ENCODE assay signal across 10 cellular contexts in the genomic region with DNA sequence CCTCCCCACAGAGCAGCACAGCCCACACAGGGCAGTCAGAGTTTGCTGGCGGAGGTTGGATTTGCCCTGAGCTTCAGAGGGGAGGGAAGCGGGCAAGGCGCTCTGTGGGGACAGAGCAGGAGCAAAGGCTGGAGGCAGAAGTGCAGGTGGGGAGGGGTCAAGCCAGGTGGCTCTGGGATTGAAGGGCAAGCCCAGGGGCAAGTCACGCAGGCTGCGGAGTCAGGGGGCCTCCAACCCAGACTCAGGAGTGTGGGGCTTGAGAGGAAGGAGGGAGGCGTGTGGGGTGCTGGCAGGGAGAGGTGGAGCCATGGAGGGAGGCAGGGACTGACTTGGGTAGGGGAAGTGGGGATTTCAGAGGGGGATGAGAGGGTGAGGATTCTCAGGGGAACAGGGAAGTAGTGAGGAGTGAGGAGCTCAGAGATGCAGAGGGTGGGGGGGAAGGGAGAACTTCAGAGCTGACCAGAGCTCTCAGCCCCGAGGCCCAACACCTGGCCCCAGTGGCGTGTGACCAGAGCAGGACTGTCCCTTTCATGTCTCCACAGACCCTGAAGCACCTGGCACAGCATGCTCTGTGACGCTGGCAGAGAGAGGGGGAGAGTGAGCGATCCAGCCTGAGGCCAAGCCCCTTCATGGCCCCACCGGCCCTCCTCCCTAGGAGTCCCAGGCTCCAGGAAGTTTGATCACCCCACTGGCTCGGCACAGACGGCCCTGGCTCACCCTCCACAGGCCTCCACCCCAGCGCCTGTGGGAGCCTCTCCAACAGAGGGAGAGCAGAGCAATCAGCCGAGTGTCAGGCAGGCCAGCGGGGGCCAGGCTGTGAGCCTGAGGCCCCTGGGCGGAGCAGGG. TPM values are rescaled to one million over a fixed set of nuclear protein-coding genes. Genes with fewer than 3 reads are reported as not detected.
DNase-seq lines count a peak whose midpoint lies in the region; ATAC-seq and TF ChIP-seq lines count a peak whose summit lies in the region.
"Had no signal": no experiment of that assay in that cellular context is flagged by ENCODE, and none has a peak within 500 bp of the region (broad histone marks: within the 10 kb centered on the region; RNA-seq: fewer than 3 reads in every experiment).

No MANE protein-coding gene starts in this region.

- no peak for TF ChIP-seq CTCF in GM20000 (IDR thresholded peaks at IDR 0.05; ENCODE audit: extremely low read depth, missing control alignments)
- TF ChIP-seq CTCF in Peyer's patch (IDR thresholded peaks at IDR 0.05) = no peak
- no peak for TF ChIP-seq CTCF in gastroesophageal sphincter (IDR thresholded peaks at IDR 0.05)
- TF ChIP-seq CTCF in gastrocnemius medialis (IDR thresholded peaks at IDR 0.05 in 4 of 5, conservative IDR thresholded peaks at IDR 0.05 in 1 of 5) = no peak

- H3K27ac ChIP-seq in Peyer's patch (peak overlapping the region; percentile 73 to 91 (median 85)), gastroesophageal sphincter (peak overlapping the region in 3 of 4 donors; percentile 48 to 95 (median 60)), gastrocnemius medialis (peak overlapping the region; percentile 37 to 64 (median 56))

- TF ChIP-seq EP300 in gastroesophageal sphincter (IDR thresholded peaks at IDR 0.05) = no peak

- H3K27me3 ChIP-seq in Peyer's patch = no peaks in the 10 kb centered on the region
- no peaks in the 10 kb centered on the region for H3K27me3 ChIP-seq in gastroesophageal sphincter
- H3K27me3 ChIP-seq in gastrocnemius medialis = no peaks in the 10 kb centered on the region

- H3K4me3 ChIP-seq in Peyer's patch = no peak overlapping the region
- H3K4me3 ChIP-seq in gastroesophageal sphincter = no peak overlapping the region
- no peak overlapping the region for H3K4me3 ChIP-seq in gastrocnemius medialis

- in situ Hi-C loops in gastrocnemius medialis (cut with MboI; ENCODE audit: low sequenced_read_pairs in 4 of 4) = no loop called here

- H3K36me3 ChIP-seq in Peyer's patch (no peaks in the 10 kb centered on the region), gastroesophageal sphincter (peaks cover 0 to 11% of the 10 kb centered on the region in 2 donors), gastrocnemius medialis (no peaks in the 10 kb centered on the region)

- WGBS in gastroesophageal sphincter (ENCODE audit: low coverage in 1 of 2), 2 donors = 56 to 67% methylated on average over 3 to 9 of the region's 17 CpGs

- TF ChIP-seq POLR2A in Peyer's patch (IDR thresholded peaks at IDR 0.05) (no peak), gastroesophageal sphincter (IDR thresholded peaks at IDR 0.05) (no peak), gastrocnemius medialis (IDR thresholded peaks at IDR 0.05) (no peak)

- H3K4me1 ChIP-seq in Peyer's patch (peaks cover 0 to 68% (median 55%) of the 10 kb centered on the region in 4 donors), gastroesophageal sphincter (peaks cover 0 to 49% (median 12%) of the 10 kb centered on the region in 3 donors), gastrocnemius medialis (peaks cover 29% of the 10 kb centered on the region in 2 donors)

- no peaks in the 10 kb centered on the region for H3K9me3 ChIP-seq in Peyer's patch
- H3K9me3 ChIP-seq in gastroesophageal sphincter = no peaks in the 10 kb centered on the region
- no peaks in the 10 kb centered on the region for H3K9me3 ChIP-seq in gastrocnemius medialis

- intact Hi-C loops in gastrocnemius medialis (cut with DNase I; ENCODE audit: low total_unique reads) = no loop called here

- DNase-seq in GM20000 (ENCODE audit: low spot score) (peak; percentile 28), Peyer's patch (peak; percentile 49 to 70 (median 64)), gastrocnemius medialis (peak in 1 of 2 donors; percentile 33), NCI-H2029 treated with DMSO at 0.1 percent for 48 hours (lab: John Stamatoyannopoulos, UW) (no peak), cerebellum (ENCODE audit: low spot score) (no peak), nucleus accumbens (lab: John Stamatoyannopoulos, UW) (no peak), NCI-H1105 treated with DMSO at 0.1 percent for 48 hours (lab: John Stamatoyannopoulos, UW) (no peak)
- DNase-seq: HCEC 1CT had no signal

- peak; percentile 14 for ATAC-seq in gastroesophageal sphincter
- ATAC-seq in gastrocnemius medialis = no peak

RNA-seq across cellular contexts. Expression of a gene that starts 10.8 kb away (rescaled TPM):
- total RNA-seq in Peyer's patch = 10 to 100 TPM; 62.7 to 91.8 (median 89.6) TPM
- total RNA-seq in gastroesophageal sphincter = 10 to 100 TPM; 31.6 to 60.2 (median 44.0) TPM
- total RNA-seq in gastrocnemius medialis = 10 to 100 TPM; 10.3 to 16.9 (median 13.1) TPM
- total RNA-seq in cerebellum = 13.9 TPM

RNA-seq across cellular contexts. Expression of a gene that starts 15.8 kb away (rescaled TPM):
- total RNA-seq in Peyer's patch = 10 to 100 TPM in 3 of 4 donors, 1 to 10 TPM in 1; 3.9 to 68.5 (median 18.2) TPM
- 10 to 100 TPM in 2 of 4 donors, 1 to 10 TPM in 2; 3.7 to 12.1 (median 10.5) TPM for total RNA-seq in gastroesophageal sphincter
- 1 to 10 TPM; 2.7 to 3.8 (median 3.4) TPM for total RNA-seq in gastrocnemius medialis
- 10.2 TPM for total RNA-seq in cerebellum

RNA-seq across cellular contexts. Expression of a gene that starts 27.1 kb away (rescaled TPM):
- total RNA-seq in Peyer's patch (100 to 1,000 TPM in 1 of 4 donors, 10 to 100 TPM in 1, 1 to 10 TPM in 2; 4.7 to 135 (median 13.6) TPM), gastroesophageal sphincter (1 to 10 TPM in 3 of 4 donors, not detected in 1; 1.8 to 2.7 (median 2.2) TPM), gastrocnemius medialis (1 to 10 TPM in 2 of 4 donors, not detected in 2; 1.4 to 2.8 TPM), cerebellum (not detected)
- total RNA-seq: SK-MEL-5 had no signal

RNA-seq across cellular contexts. Expression of a gene that starts 56.6 kb away (rescaled TPM):
- total RNA-seq in Peyer's patch (10 to 100 TPM; 11.0 to 32.2 (median 12.9) TPM), gastroesophageal sphincter (1 to 10 TPM; 1.3 to 6.8 (median 4.7) TPM), gastrocnemius medialis (10 to 100 TPM; 28.5 to 61.6 (median 41.3) TPM), cerebellum (18.2 TPM)

Comparison
In these comparisons a context has a peak if more than half of its experiments do, and no peak if none do; other contexts are left out.
1. DNase-seq: peak in GM20000 (single experiment) and Peyer's patch (3 of 3); none in NCI-H2029 treated with DMSO at 0.1 percent for 48 hours (single experiment), cerebellum (single experiment), nucleus accumbens (0 of 56) and NCI-H1105 treated with DMSO at 0.1 percent for 48 hours (single experiment).
2. Peak in every context shown above with its lines, with median percentiles within 50 percentile points of each other: H3K27ac ChIP-seq.